Comparison of ENCODE assay signal across 1 cellular context in the genomic region with DNA sequence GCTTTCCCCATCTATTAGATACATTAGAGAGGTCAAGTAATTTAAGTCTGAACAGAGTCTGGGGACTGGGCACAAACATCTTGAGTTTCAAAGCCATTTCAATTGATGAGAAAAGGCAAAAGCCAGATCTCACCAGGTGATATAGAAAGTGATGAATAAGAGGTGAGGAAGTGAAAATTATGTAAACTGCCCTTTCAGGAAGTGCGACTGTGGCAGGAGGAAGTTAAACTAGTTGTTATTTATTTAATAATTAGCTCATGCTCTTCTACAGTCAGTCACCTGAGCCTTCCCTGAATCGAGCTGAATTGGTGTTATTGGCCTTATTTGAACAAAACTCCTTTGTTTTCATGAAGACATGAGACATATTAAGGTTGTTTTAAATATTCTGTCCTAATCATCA.
TF ChIP-seq lines count a peak whose summit lies in the region.

No MANE protein-coding gene starts in this region.

TF ChIP-seq in GM12878, 131 proteins besides CTCF, POLR2A, EP300 and RAD21 (continued from another document):
- peak; percentile 37; the same call in 1 of the 2 replicates for TF ChIP-seq SPI1 (IDR thresholded peaks at IDR 0.05; ENCODE audit: borderline replicate concordance, insufficient read depth, low read depth, low read length)
TF ChIP-seq in GM12878: peak in this region for 1.
